ENCODE assay signal across 10 cellular contexts in the genomic region with DNA sequence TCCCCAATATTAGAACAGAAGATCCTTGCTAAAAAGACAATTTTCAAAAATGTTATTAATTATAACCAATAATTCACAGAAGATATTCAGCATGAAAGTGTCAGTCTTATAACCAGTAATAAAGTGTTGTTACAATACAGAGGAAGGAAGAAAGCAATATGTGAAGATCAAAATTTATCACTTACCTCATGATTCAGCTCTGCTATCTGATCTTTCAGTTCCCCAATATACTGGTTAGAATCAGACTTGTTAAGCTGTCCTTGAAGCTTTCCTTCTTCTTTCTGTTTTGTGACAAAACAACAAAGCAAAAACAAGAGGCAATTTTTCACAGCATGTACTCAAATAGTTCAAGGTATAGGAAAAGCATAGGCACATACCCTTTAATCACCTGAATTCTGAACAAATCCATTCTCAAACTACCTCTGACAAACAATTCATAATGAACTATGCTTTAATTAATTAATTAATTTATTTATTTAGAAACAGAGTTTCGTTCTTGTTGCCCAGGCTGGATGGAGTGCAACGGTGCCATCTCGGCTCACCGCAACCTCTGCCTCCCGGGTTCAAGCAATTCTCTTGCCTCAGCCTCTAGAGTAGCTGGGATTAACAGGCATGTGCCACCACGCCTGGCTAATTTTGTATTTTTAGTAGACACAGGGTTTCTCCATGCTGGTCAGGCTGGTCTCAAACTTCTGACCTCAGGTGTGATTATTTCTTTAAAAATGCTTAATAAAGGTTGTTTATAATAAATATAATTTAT.
DNase-seq lines count a peak whose midpoint lies in the region; ATAC-seq and TF ChIP-seq lines count a peak whose summit lies in the region.
"Had no signal": no experiment of that assay in that cellular context is flagged by ENCODE, and none has a peak within 500 bp of the region (broad histone marks: within the 10 kb centered on the region; RNA-seq: fewer than 3 reads in every experiment).

No MANE protein-coding gene starts in this region.

- intact Hi-C loops in activated B cell treated with CpG ODN at 0.5 μM for 24 hours (cut with micrococcal nuclease) (no loop called here), esophagus muscularis mucosa (cut with DNase I) (no loop called here)

- H3K27me3 Mint-ChIP-seq in activated B cell treated with CpG ODN at 0.5 μM for 24 hours: no peaks in the 10 kb centered on the region

- no peak overlapping the region for H2AFZ ChIP-seq in GM23248

- H3K36me3 ChIP-seq in GM23248 (ENCODE audit: low read depth): no peaks in the 10 kb centered on the region; the same call in none of the 2 replicates
- H3K36me3 ChIP-seq in esophagus muscularis mucosa: peaks cover 0 to 12% (median 0%) of the 10 kb centered on the region in 4 donors

- H3K9ac ChIP-seq in GM23248: no peak overlapping the region

- H3K4me1 Mint-ChIP-seq in activated B cell treated with CpG ODN at 0.5 μM for 24 hours: peaks cover 13% of the 10 kb centered on the region

- H3K4me3 ChIP-seq in GM23248 (no peak overlapping the region), esophagus muscularis mucosa (no peak overlapping the region)

- TF ChIP-seq EP300 in esophagus muscularis mucosa (IDR thresholded peaks at IDR 0.05): no peak

- in situ Hi-C loops in GM23248 (cut with MboI): no loop called here

- no peak overlapping the region for H3K27ac Mint-ChIP-seq in activated B cell treated with CpG ODN at 0.5 μM for 24 hours
- H3K27ac Mint-ChIP-seq: activated naive CD4-positive, alpha-beta T cell treated with anti-CD3 and anti-CD28 coated beads, Interleukin-2, amount 50 U/mL, for 72 hours had no signal

- WGBS in GM23248 (ENCODE audit: low coverage in 1 of 2, low lambda C conversion rate in 2 of 2, missing lambda C conversion rate in 2 of 2), 2 experiments: 98 to 99% methylated on average over 6 of the region's 6 CpGs
- WGBS in esophagus muscularis mucosa: 95% methylated on average over 6 of the region's 6 CpGs

- H3K4me1 ChIP-seq in GM23248 (ENCODE audit: insufficient read depth) (peaks cover 8% of the 10 kb centered on the region), esophagus muscularis mucosa (no peaks in the 10 kb centered on the region)

- no peaks in the 10 kb centered on the region for H3K9me3 Mint-ChIP-seq in activated B cell treated with CpG ODN at 0.5 μM for 24 hours

- CTCF ChIA-PET in activated B cell treated with CpG ODN at 0.5 μM for 24 hours (lab: Charles Lee): no interaction called here

- H3K27ac ChIP-seq in GM23248: no peak overlapping the region
- H3K27ac ChIP-seq in esophagus muscularis mucosa (replicated peaks in 1 of 4): no peak overlapping the region

- no peak for TF ChIP-seq POLR2A in esophagus muscularis mucosa (IDR thresholded peaks at IDR 0.05; ENCODE audit: low read depth)

- no peaks in the 10 kb centered on the region for H3K9me2 ChIP-seq in GM23248 (ENCODE audit: insufficient read depth)

- ATAC-seq in GM18519 (IDR thresholded peaks at IDR 0.05; ENCODE audit: low FRiP score, unreplicated experiment) (peak; percentile 93), GM21367 (IDR thresholded peaks at IDR 0.05; ENCODE audit: unreplicated experiment) (peak; percentile 95), HG03135 (IDR thresholded peaks at IDR 0.05; ENCODE audit: unreplicated experiment) (peak; percentile 98), activated B cell treated with CpG ODN at 0.5 μM for 24 hours (ENCODE audit: low read depth) (peak; percentile 65)

- POLR2A ChIA-PET in activated B cell treated with CpG ODN at 0.5 μM for 24 hours (lab: Charles Lee): interaction anchor here (0.7 kb wide), 1 partner anchor 353 kb away, joined by 3 read pairs; no protein-coding TSS in a partner anchor

- no peak for TF ChIP-seq CTCF in activated B cell treated with CpG ODN at 0.5 μM for 24 hours (IDR thresholded peaks at IDR 0.05)
- TF ChIP-seq CTCF in esophagus muscularis mucosa (IDR thresholded peaks at IDR 0.05): no peak

- no peaks in the 10 kb centered on the region for H3F3A ChIP-seq in GM23248 (ENCODE audit: insufficient read depth)

- DNase-seq in activated B cell treated with CpG ODN at 0.5 μM for 24 hours: no peak
- DNase-seq in NCI-H526 treated with DMSO at 0.1 percent for 48 hours (lab: John Stamatoyannopoulos, UW): no peak
- DNase-seq in SW480 (ENCODE audit: low spot score): no peak
- DNase-seq in GM23248: no peak
- no peak for DNase-seq in esophagus muscularis mucosa (ENCODE audit: extremely low spot score)
- DNase-seq: NCI-H2171 had no signal

- no peaks in the 10 kb centered on the region for H3K9me3 ChIP-seq in GM23248 (ENCODE audit: low read depth)
- H3K9me3 ChIP-seq in esophagus muscularis mucosa: no peaks in the 10 kb centered on the region

- no peaks in the 10 kb centered on the region for H4K20me1 ChIP-seq in GM23248 (ENCODE audit: insufficient read depth)

- peaks cover 11% of the 10 kb centered on the region for H3K36me3 Mint-ChIP-seq in activated B cell treated with CpG ODN at 0.5 μM for 24 hours (ENCODE audit: low read depth)

- no peaks in the 10 kb centered on the region for H3K79me2 ChIP-seq in GM23248 (ENCODE audit: insufficient read depth)

- H3K27me3 ChIP-seq in GM23248 (replicated peaks; ENCODE audit: insufficient read depth) (no peaks in the 10 kb centered on the region), esophagus muscularis mucosa (no peaks in the 10 kb centered on the region)

- H3K4me3 Mint-ChIP-seq in activated B cell treated with CpG ODN at 0.5 μM for 24 hours: no peak overlapping the region

- H3K4me2 ChIP-seq in GM23248 (ENCODE audit: unreplicated experiment): no peak overlapping the region
